In the genomic region with DNA sequence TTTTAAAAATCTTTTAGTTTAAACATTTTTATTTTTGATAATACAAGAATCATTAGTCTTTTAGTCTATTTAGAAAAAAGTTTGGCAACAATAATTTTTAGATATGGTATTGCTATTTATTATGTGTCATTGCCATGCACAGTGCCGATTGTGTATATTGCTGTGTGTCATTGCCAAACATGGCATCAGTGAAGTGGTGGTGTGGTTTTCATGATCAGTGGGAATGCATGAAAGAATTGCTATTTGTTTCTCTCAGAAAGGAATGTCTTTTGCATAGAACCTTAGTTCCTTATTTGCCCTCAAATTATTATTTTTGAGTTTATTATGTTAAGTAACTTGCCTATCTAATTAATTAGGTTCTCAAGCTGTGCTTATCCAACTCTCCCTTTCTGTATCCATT, we compare ENCODE assay signal across 22 cellular contexts.
A peak's percentile ranks its signal among the peaks of the same experiment; 100 is the strongest.
DNase-seq lines count a peak whose midpoint lies in the region; ATAC-seq and TF ChIP-seq lines count a peak whose summit lies in the region.
"Had no signal": no experiment of that assay in that cellular context is flagged by ENCODE, and none has a peak within 500 bp of the region (broad histone marks: within the 10 kb centered on the region; RNA-seq: fewer than 3 reads in every experiment).

No MANE protein-coding gene starts in this region.

- no peaks in the 10 kb centered on the region for H3K27me3 Mint-ChIP-seq in chondrocyte (ENCODE audit: low read depth)
- no peaks in the 10 kb centered on the region for H3K27me3 Mint-ChIP-seq in nephron (ENCODE audit: low read depth)
- H3K27me3 Mint-ChIP-seq: activated CD4-positive, alpha-beta T cell treated with anti-CD3 and anti-CD28 coated beads, Interleukin-2, amount 10 ng/mL, durations not matched to agents 7 days and 5 days; CD4-positive, alpha-beta T cell; stimulated activated naive CD8-positive, alpha-beta T cell treated with anti-CD3 and anti-CD28 coated beads, Interleukin-15, amount 100 ng/mL, for 72 hours had no signal

- TF ChIP-seq CTCF in chondrocyte (IDR thresholded peaks at IDR 0.05) (no peak), nephron (IDR thresholded peaks at IDR 0.05; ENCODE audit: unreplicated experiment in 3 of 3) (no peak), smooth muscle cell (IDR thresholded peaks at IDR 0.05; ENCODE audit: borderline replicate concordance, insufficient read depth, poor library complexity, severe bottlenecking) (no peak), colonic mucosa (IDR thresholded peaks at IDR 0.05) (no peak)

- no peaks in the 10 kb centered on the region for H3K36me3 Mint-ChIP-seq in chondrocyte (ENCODE audit: low read depth)
- no peaks in the 10 kb centered on the region for H3K36me3 Mint-ChIP-seq in nephron (ENCODE audit: low read depth)
- H3K36me3 Mint-ChIP-seq: activated CD8-positive, alpha-beta memory T cell treated with anti-CD3 and anti-CD28 coated beads, Interleukin-2, amount 10 ng/mL, durations not matched to agents 7 days and 5 days had no signal

- no peak overlapping the region for H3K9ac ChIP-seq in HUES6 (ENCODE audit: low read length)
- H3K9ac ChIP-seq in smooth muscle cell (ENCODE audit: low read depth), result peak overlapping the region; percentile 37
- H3K9ac ChIP-seq in colonic mucosa (ENCODE audit: low read depth in 2 of 2, low read length in 2 of 2), result no peak overlapping the region

- no peak overlapping the region for H3K4me3 ChIP-seq in HUES6 (ENCODE audit: low read depth, low read length)
- H3K4me3 ChIP-seq in smooth muscle cell, result no peak overlapping the region
- H3K4me3 ChIP-seq in colonic mucosa, result no peak overlapping the region
- H3K4me3 ChIP-seq: dorsolateral prefrontal cortex, tibial nerve had no signal

- H3K9me3 ChIP-seq in HUES6 (ENCODE audit: control insufficient read depth, insufficient read depth, low read depth, low read length) (no peaks in the 10 kb centered on the region), smooth muscle cell (replicated peaks; ENCODE audit: low read depth) (no peaks in the 10 kb centered on the region), colonic mucosa (no peaks in the 10 kb centered on the region)
- H3K9me3 ChIP-seq: tibial nerve had no signal

- H3K4me3 Mint-ChIP-seq in chondrocyte (ENCODE audit: unreplicated experiment) (no peak overlapping the region), nephron (peak overlapping the region in 1 of 3 experiments; percentile 2)
- H3K4me3 Mint-ChIP-seq: activated CD4-positive, alpha-beta T cell treated with anti-CD3 and anti-CD28 coated beads, Interleukin-2, amount 10 ng/mL, durations not matched to agents 7 days and 5 days; activated CD8-positive, alpha-beta memory T cell treated with anti-CD3 and anti-CD28 coated beads, Interleukin-2, amount 10 ng/mL, durations not matched to agents 7 days and 5 days; CD4-positive, alpha-beta T cell; stimulated activated naive CD8-positive, alpha-beta T cell treated with anti-CD3 and anti-CD28 coated beads, Interleukin-15, amount 100 ng/mL, for 72 hours had no signal

- H3K27ac ChIP-seq in HUES6 (ENCODE audit: low read depth, low read length) (0 out of 2 replicates have a peak overlapping the region, but pooled peaks have one; percentile 27), smooth muscle cell (ENCODE audit: low read depth) (peak overlapping the region; percentile 69), colonic mucosa (no peak overlapping the region)
- H3K27ac ChIP-seq: dorsolateral prefrontal cortex, tibial nerve had no signal

- H3K4me1 Mint-ChIP-seq in chondrocyte (ENCODE audit: low read depth) (peaks cover 56% of the 10 kb centered on the region), nephron (peaks cover 34% of the 10 kb centered on the region)
- H3K4me1 Mint-ChIP-seq: activated CD4-positive, alpha-beta T cell treated with anti-CD3 and anti-CD28 coated beads, Interleukin-2, amount 10 ng/mL, durations not matched to agents 7 days and 5 days had no signal

- DNase-seq in chondrocyte (ENCODE audit: low spot score), result no peak
- DNase-seq in smooth muscle cell (lab: John Stamatoyannopoulos, UW; ENCODE audit: unreplicated experiment), result no peak
- DNase-seq in NCI-H446 (lab: John Stamatoyannopoulos, UW), result no peak
- no peak for DNase-seq in NK-92 (lab: John Stamatoyannopoulos, UW; ENCODE audit: unreplicated experiment)
- DNase-seq in colonic mucosa, result no peak
- DNase-seq: activated CD4-positive, alpha-beta T cell treated with anti-CD3 and anti-CD28 coated beads, Interleukin-2, amount 10 ng/mL, durations not matched to agents 7 days and 5 days; activated CD8-positive, alpha-beta memory T cell treated with anti-CD3 and anti-CD28 coated beads, Interleukin-2, amount 10 ng/mL, durations not matched to agents 7 days and 5 days; activated naive CD4-positive, alpha-beta T cell treated with anti-CD3 and anti-CD28 coated beads, Interleukin-2, amount 50 U/mL, for 16 hours; anterior cingulate cortex; caudate nucleus; CD4-positive, alpha-beta T cell; DMS153; dorsolateral prefrontal cortex; head of caudate nucleus; NCI-H1092 treated with DMSO at 0.1 percent for 48 hours; NCI-H187 treated with DMSO at 0.1 percent for 48 hours; stimulated activated naive CD8-positive, alpha-beta T cell treated with anti-CD3 and anti-CD28 coated beads, Interleukin-15, amount 100 ng/mL, for 72 hours; T1000 had no signal

- H3K4me2 ChIP-seq in smooth muscle cell, result peak overlapping the region; percentile 40

- H3K4me1 ChIP-seq in HUES6 (ENCODE audit: control insufficient read depth, insufficient read depth, low read length), result peaks cover 23% of the 10 kb centered on the region
- peaks cover 25% of the 10 kb centered on the region for H3K4me1 ChIP-seq in smooth muscle cell (ENCODE audit: low read depth)
- H3K4me1 ChIP-seq in colonic mucosa, result no peaks in the 10 kb centered on the region

- H4K20me1 ChIP-seq in smooth muscle cell (ENCODE audit: low read depth), result no peaks in the 10 kb centered on the region

- no peaks in the 10 kb centered on the region for H3K79me2 ChIP-seq in smooth muscle cell (ENCODE audit: low read depth)

- H2AFZ ChIP-seq in smooth muscle cell (ENCODE audit: low read depth), result peak overlapping the region; percentile 5

- ATAC-seq in GM21619 (IDR thresholded peaks at IDR 0.05; ENCODE audit: unreplicated experiment), result no peak
- ATAC-seq: activated CD8-positive, alpha-beta memory T cell treated with anti-CD3 and anti-CD28 coated beads, Interleukin-2, amount 10 ng/mL, durations not matched to agents 7 days and 5 days; stimulated activated naive CD8-positive, alpha-beta T cell treated with anti-CD3 and anti-CD28 coated beads, Interleukin-15, amount 100 ng/mL, for 72 hours had no signal

- intact Hi-C loops in colonic mucosa (cut with DNase I), result no loop called here

- H3F3A ChIP-seq in smooth muscle cell (ENCODE audit: low read depth), result peaks cover 4% of the 10 kb centered on the region

- peak overlapping the region; percentile 94 for H3K27ac Mint-ChIP-seq in chondrocyte (ENCODE audit: unreplicated experiment)
- H3K27ac Mint-ChIP-seq in nephron, result peak overlapping the region; percentile 55 to 92 (median 61)
- H3K27ac Mint-ChIP-seq: activated CD4-positive, alpha-beta T cell treated with anti-CD3 and anti-CD28 coated beads, Interleukin-2, amount 10 ng/mL, durations not matched to agents 7 days and 5 days; activated CD8-positive, alpha-beta memory T cell treated with anti-CD3 and anti-CD28 coated beads, Interleukin-2, amount 10 ng/mL, durations not matched to agents 7 days and 5 days; CD4-positive, alpha-beta T cell; stimulated activated naive CD8-positive, alpha-beta T cell treated with anti-CD3 and anti-CD28 coated beads, Interleukin-15, amount 100 ng/mL, for 72 hours had no signal

- WGBS in smooth muscle cell (ENCODE audit: low lambda C conversion rate), result 89% methylated on average over 1 of the region's 1 CpG

- H3K9me3 Mint-ChIP-seq in chondrocyte (ENCODE audit: low read depth) (no peaks in the 10 kb centered on the region), nephron (no peaks in the 10 kb centered on the region)
- H3K9me3 Mint-ChIP-seq: activated CD4-positive, alpha-beta T cell treated with anti-CD3 and anti-CD28 coated beads, Interleukin-2, amount 10 ng/mL, durations not matched to agents 7 days and 5 days; CD4-positive, alpha-beta T cell; stimulated activated naive CD8-positive, alpha-beta T cell treated with anti-CD3 and anti-CD28 coated beads, Interleukin-15, amount 100 ng/mL, for 72 hours had no signal

- no peaks in the 10 kb centered on the region for H3K27me3 ChIP-seq in HUES6 (ENCODE audit: control insufficient read depth, insufficient read depth, low read length)
- no peaks in the 10 kb centered on the region for H3K27me3 ChIP-seq in smooth muscle cell (ENCODE audit: low read depth)
- H3K27me3 ChIP-seq in colonic mucosa, result no peaks in the 10 kb centered on the region
- H3K27me3 ChIP-seq: dorsolateral prefrontal cortex, tibial nerve had no signal

- H3K36me3 ChIP-seq in HUES6 (ENCODE audit: control insufficient read depth, insufficient read depth, low read length) (no peaks in the 10 kb centered on the region), smooth muscle cell (ENCODE audit: low read depth) (no peaks in the 10 kb centered on the region), colonic mucosa (no peaks in the 10 kb centered on the region)
- H3K36me3 ChIP-seq: tibial nerve had no signal
